ENCODE assay signal across 2 cellular contexts in the genomic region with DNA sequence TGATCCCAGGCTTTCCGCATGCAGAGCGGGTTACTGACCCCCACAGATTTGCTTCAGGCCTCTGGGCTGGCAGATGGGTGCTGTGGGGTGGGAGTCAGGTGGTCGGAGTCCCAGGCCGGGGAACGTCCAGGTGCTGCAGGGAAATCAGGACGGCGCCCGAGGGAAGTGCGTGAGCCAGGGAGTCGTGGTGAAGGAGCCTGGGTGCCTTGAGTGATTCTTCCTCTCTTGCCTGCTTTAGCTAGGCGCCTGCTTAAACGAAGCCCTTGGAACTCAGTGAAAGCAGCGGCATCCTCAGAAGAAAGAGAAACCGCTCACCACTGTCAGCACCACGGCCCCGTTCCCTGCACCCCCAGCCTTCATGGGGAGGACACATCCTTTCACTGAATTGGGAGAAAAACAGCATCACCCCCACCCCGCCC.
TF ChIP-seq lines count a peak whose summit lies in the region.

No MANE protein-coding gene starts in this region.

TF ChIP-seq in SK-N-SH, 30 proteins besides CTCF, POLR2A, EP300 and RAD21 (continued from another document):
- TF ChIP-seq, protein P1, sequence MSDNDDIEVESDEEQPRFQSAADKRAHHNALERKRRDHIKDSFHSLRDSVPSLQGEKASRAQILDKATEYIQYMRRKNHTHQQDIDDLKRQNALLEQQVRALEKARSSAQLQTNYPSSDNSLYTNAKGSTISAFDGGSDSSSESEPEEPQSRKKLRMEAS (IDR thresholded peaks at IDR 0.05; ENCODE audit: low read depth), result no peak
- TF ChIP-seq, protein P2, sequence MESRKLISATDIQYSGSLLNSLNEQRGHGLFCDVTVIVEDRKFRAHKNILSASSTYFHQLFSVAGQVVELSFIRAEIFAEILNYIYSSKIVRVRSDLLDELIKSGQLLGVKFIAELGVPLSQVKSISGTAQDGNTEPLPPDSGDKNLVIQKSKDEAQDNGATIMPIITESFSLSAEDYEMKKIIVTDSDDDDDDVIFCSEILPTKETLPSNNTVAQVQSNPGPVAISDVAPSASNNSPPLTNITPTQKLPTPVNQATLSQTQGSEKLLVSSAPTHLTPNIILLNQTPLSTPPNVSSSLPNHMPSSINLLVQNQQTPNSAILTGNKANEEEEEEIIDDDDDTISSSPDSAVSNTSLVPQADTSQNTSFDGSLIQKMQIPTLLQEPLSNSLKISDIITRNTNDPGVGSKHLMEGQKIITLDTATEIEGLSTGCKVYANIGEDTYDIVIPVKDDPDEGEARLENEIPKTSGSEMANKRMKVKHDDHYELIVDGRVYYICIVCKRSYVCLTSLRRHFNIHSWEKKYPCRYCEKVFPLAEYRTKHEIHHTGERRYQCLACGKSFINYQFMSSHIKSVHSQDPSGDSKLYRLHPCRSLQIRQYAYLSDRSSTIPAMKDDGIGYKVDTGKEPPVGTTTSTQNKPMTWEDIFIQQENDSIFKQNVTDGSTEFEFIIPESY (IDR thresholded peaks at IDR 0.05; ENCODE audit: borderline replicate concordance, low read depth), result no peak
- TF ChIP-seq ELF1 (IDR thresholded peaks at IDR 0.05), result no peak
- TF ChIP-seq POLR2AphosphoS5 (IDR thresholded peaks at IDR 0.05; ENCODE audit: low read depth, low read length), result no peak
- no peak for TF ChIP-seq EZH2phosphoT487 (IDR thresholded peaks at IDR 0.05; ENCODE audit: borderline replicate concordance, low read depth)
- no peak for TF ChIP-seq FOSL2 (IDR thresholded peaks at IDR 0.05; ENCODE audit: borderline replicate concordance, low read depth)
- TF ChIP-seq SIN3A (IDR thresholded peaks at IDR 0.05; ENCODE audit: borderline replicate concordance, low read depth, low read length), result no peak

TF ChIP-seq in WTC11, 78 proteins besides CTCF, POLR2A, EP300 and RAD21 (continued from another document):
- TF ChIP-seq AFF4 (CRISPR knock-in tag; IDR thresholded peaks at IDR 0.05; ENCODE audit: borderline replicate concordance), result no peak
- TF ChIP-seq FOXK1 (CRISPR knock-in tag; IDR thresholded peaks at IDR 0.05), result no peak
- no peak for TF ChIP-seq GABPB1 (CRISPR knock-in tag; IDR thresholded peaks at IDR 0.05)
- no peak for TF ChIP-seq FOXP1 (CRISPR knock-in tag; IDR thresholded peaks at IDR 0.05; ENCODE audit: borderline replicate concordance)
- TF ChIP-seq ZNF281 (CRISPR knock-in tag; IDR thresholded peaks at IDR 0.05), result no peak
- TF ChIP-seq, protein P1 (CRISPR knock-in tag; IDR thresholded peaks at IDR 0.05), result no peak
- TF ChIP-seq ZNF138 (CRISPR knock-in tag; conservative IDR thresholded peaks at IDR 0.05), result no peak
- no peak for TF ChIP-seq NR1H2 (CRISPR knock-in tag; IDR thresholded peaks at IDR 0.05)
- TF ChIP-seq CREB1 (CRISPR knock-in tag; IDR thresholded peaks at IDR 0.05), result no peak
- TF ChIP-seq ATF3 (CRISPR knock-in tag; conservative IDR thresholded peaks at IDR 0.05), result no peak
- TF ChIP-seq, protein P3, sequence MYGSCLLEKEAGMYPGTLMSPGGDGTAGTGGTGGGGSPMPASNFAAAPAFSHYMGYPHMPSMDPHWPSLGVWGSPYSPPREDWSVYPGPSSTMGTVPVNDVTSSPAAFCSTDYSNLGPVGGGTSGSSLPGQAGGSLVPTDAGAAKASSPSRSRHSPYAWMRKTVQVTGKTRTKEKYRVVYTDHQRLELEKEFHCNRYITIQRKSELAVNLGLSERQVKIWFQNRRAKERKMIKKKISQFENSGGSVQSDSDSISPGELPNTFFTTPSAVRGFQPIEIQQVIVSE (CRISPR knock-in tag; IDR thresholded peaks at IDR 0.05; ENCODE audit: borderline replicate concordance), result no peak
- no peak for TF ChIP-seq SMAD4 (CRISPR knock-in tag; IDR thresholded peaks at IDR 0.05)
- TF ChIP-seq ETV6 (CRISPR knock-in tag; IDR thresholded peaks at IDR 0.05), result no peak
- TF ChIP-seq ZNF219 (CRISPR knock-in tag; IDR thresholded peaks at IDR 0.05; ENCODE audit: borderline replicate concordance), result no peak
- TF ChIP-seq FOXJ3 (CRISPR knock-in tag; IDR thresholded peaks at IDR 0.05; ENCODE audit: borderline replicate concordance), result no peak
- no peak for TF ChIP-seq HMGXB4 (CRISPR knock-in tag; IDR thresholded peaks at IDR 0.05)
- no peak for TF ChIP-seq ERG (CRISPR knock-in tag; IDR thresholded peaks at IDR 0.05)
